In the genomic region with DNA sequence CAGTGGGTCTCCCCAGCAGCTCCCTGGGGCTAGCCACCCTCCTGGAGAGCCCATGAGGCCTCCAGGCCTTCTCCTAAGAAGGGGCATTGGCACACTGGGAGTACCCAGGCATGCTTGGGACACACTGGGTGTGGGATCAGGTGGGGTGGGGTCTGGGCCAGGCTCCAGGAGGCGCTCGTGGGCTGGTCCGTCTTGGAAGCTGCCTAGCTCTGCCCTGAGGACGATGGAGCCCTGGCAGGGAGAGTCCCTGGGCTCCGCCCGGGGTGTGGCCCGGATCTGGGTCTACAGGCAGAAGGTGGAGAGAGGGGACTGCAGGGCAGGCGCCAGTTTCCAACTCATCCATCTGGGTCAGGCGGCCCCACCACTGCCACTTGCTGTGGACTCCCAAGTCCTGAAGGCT, we compare ENCODE assay signal across 1 cellular context.
TF ChIP-seq lines count a peak whose summit lies in the region.

No MANE protein-coding gene starts in this region.

TF ChIP-seq in IMR-90, 13 proteins besides CTCF, POLR2A, EP300 and RAD21:
- TF ChIP-seq, protein P1, sequence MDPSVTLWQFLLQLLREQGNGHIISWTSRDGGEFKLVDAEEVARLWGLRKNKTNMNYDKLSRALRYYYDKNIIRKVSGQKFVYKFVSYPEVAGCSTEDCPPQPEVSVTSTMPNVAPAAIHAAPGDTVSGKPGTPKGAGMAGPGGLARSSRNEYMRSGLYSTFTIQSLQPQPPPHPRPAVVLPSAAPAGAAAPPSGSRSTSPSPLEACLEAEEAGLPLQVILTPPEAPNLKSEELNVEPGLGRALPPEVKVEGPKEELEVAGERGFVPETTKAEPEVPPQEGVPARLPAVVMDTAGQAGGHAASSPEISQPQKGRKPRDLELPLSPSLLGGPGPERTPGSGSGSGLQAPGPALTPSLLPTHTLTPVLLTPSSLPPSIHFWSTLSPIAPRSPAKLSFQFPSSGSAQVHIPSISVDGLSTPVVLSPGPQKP (IDR thresholded peaks at IDR 0.05; ENCODE audit: borderline replicate concordance, low read depth, low read length) = no peak
- TF ChIP-seq FOS (IDR thresholded peaks at IDR 0.05; ENCODE audit: low read depth, low read length) (no peak), BHLHE40 (IDR thresholded peaks at IDR 0.05; ENCODE audit: low read depth, low read length) (no peak), CHD1 (IDR thresholded peaks at IDR 0.05; ENCODE audit: low read depth, low read length) (no peak), MXI1 (IDR thresholded peaks at IDR 0.05; ENCODE audit: borderline replicate concordance, low read depth, low read length) (no peak), RFX5 (IDR thresholded peaks at IDR 0.05; ENCODE audit: low read depth, low read length) (no peak), SMC3 (IDR thresholded peaks at IDR 0.05; ENCODE audit: low read depth, low read length) (no peak), NFE2L2 (IDR thresholded peaks at IDR 0.05; ENCODE audit: low read depth, low read length) (no peak), CEBPB (IDR thresholded peaks at IDR 0.05; ENCODE audit: low read depth, low read length) (no peak), MAZ (IDR thresholded peaks at IDR 0.05; ENCODE audit: borderline replicate concordance, low read depth, low read length) (no peak), MAFK (IDR thresholded peaks at IDR 0.05; ENCODE audit: low read depth, low read length) (no peak), RCOR1 (IDR thresholded peaks at IDR 0.05; ENCODE audit: insufficient replicate concordance, low read length) (no peak)
- TF ChIP-seq, protein P2, sequence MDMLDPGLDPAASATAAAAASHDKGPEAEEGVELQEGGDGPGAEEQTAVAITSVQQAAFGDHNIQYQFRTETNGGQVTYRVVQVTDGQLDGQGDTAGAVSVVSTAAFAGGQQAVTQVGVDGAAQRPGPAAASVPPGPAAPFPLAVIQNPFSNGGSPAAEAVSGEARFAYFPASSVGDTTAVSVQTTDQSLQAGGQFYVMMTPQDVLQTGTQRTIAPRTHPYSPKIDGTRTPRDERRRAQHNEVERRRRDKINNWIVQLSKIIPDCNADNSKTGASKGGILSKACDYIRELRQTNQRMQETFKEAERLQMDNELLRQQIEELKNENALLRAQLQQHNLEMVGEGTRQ (IDR thresholded peaks at IDR 0.05; ENCODE audit: low read depth, low read length) = no peak
